Comparison of ENCODE assay signal across 32 cellular contexts in the genomic region with DNA sequence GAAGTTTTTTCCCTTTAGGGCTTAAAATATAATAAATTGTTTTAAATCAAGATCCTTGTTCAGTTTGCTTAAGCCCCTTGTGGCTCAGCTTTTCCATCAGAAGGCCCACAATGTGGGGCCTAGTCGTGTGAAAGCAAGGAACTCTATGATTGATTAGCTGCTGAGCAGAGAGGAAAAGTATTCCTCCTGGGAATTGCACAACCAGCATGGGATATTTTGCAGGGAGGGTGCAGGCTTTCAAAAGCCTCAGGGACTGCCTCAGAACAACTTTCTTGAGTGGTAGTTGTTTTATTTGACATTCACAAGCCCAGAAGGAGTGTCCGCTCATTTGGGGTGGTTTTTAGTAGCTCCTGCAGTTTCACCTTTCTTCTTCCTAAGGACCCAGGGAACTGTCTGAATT. TPM values are rescaled to one million over a fixed set of nuclear protein-coding genes. Genes with fewer than 3 reads are reported as not detected.
A peak's percentile ranks its signal among the peaks of the same experiment; 100 is the strongest.
DNase-seq lines count a peak whose midpoint lies in the region; ATAC-seq and TF ChIP-seq lines count a peak whose summit lies in the region.
"Had no signal": no experiment of that assay in that cellular context is flagged by ENCODE, and none has a peak within 500 bp of the region (broad histone marks: within the 10 kb centered on the region; RNA-seq: fewer than 3 reads in every experiment).

No MANE protein-coding gene starts in this region.

- TF ChIP-seq CTCF in AG10803 (conservative IDR thresholded peaks at IDR 0.05; ENCODE audit: low read length) (no peak), IMR-90 (conservative IDR thresholded peaks at IDR 0.05; ENCODE audit: low read depth, low read length) (no peak), fibroblast of lung (conservative IDR thresholded peaks at IDR 0.05 in 1 of 2, IDR thresholded peaks at IDR 0.05 in 1 of 2; ENCODE audit: low read depth in 1 of 2, low read length in 2 of 2) (no peak)

- DNase-seq in AG10803 (ENCODE audit: low read depth) = peak; percentile 64
- no peak for DNase-seq in IMR-90
- DNase-seq in fibroblast of lung (ENCODE audit: low read depth in 2 of 2) = peak; percentile 21 to 76
- peak; percentile 51 for DNase-seq in skeletal muscle cell (ENCODE audit: low read depth)
- DNase-seq in activated effector memory CD4-positive, alpha-beta T cell treated with anti-CD3 and anti-CD28 coated beads, Interleukin-2, amount 50 U/mL, for 16 hours = no peak
- DNase-seq in T-helper 2 cell treated with Interferon-gamma antibody and Interleukin-4, amounts not matched to agents 5 μg/mL and 100 μg/mL, for 36 hours (ENCODE audit: low spot score) = no peak
- DNase-seq: activated CD4-positive, alpha-beta T cell treated with anti-CD3 and anti-CD28 coated beads, Interleukin-2, amount 50 U/mL, for 48 hours; activated CD4-positive, CD25-positive, alpha-beta regulatory T cell treated with anti-CD3 and anti-CD28 coated beads, Interleukin-2, amount 50 U/mL, for 72 hours; activated naive CD4-positive, alpha-beta T cell; activated T-cell treated with anti-CD3 and anti-CD28 coated beads, Interleukin-2, amount 50 U/mL, for 48 hours; amniotic stem cell; BE2C; CD8-positive, alpha-beta memory T cell; DMS 273 treated with DMSO at 0.1 percent for 48 hours; head of caudate nucleus; left ventricle myocardium superior; midbrain; MM.1S; naive thymus-derived CD4-positive, alpha-beta T cell; NCI-H1105 treated with DMSO at 0.1 percent for 48 hours; NCI-H2029; NCI-H526 treated with DMSO at 0.1 percent for 48 hours; PC-9; T-helper 17 cell had no signal

- no peak overlapping the region for H3K14ac ChIP-seq in IMR-90 (replicated peaks; ENCODE audit: low read depth, low read length)

- H3K4me3 ChIP-seq in AG10803 (ENCODE audit: low read length) = no peak overlapping the region
- H3K4me3 ChIP-seq in IMR-90 (ENCODE audit: insufficient read depth, low read depth, low read length) = no peak overlapping the region
- H3K4me3 ChIP-seq in fibroblast of lung (replicated peaks in 1 of 4; ENCODE audit: control extremely low read depth in 1 of 4, insufficient read depth in 1 of 4, low read depth in 3 of 4, low read length in 4 of 4) = no peak overlapping the region
- no peak overlapping the region for H3K4me3 ChIP-seq in skeletal muscle cell (ENCODE audit: low read depth, low read length)
- H3K4me3 ChIP-seq: GM12878, PC-9 had no signal

- no peak overlapping the region for H3K23ac ChIP-seq in IMR-90 (ENCODE audit: low read depth, low read length)

- no peak overlapping the region for H4K91ac ChIP-seq in IMR-90 (ENCODE audit: insufficient read depth, low read depth, low read length)

- no peak overlapping the region for H3K4me3 Mint-ChIP-seq in T-helper 2 cell treated with Interferon-gamma antibody and Interleukin-4, amounts not matched to agents 5 μg/mL and 100 μg/mL, for 36 hours
- H3K4me3 Mint-ChIP-seq: CD8-positive, alpha-beta memory T cell; naive thymus-derived CD4-positive, alpha-beta T cell; stimulated activated effector memory CD8-positive, alpha-beta T cell treated with anti-CD3 and anti-CD28 coated beads, Interleukin-12 subunit alpha, Interleukin-12 subunit beta, amount 100 ng/mL, for 72 hours; T-helper 17 cell had no signal

- H3K4me1 Mint-ChIP-seq in T-helper 2 cell treated with Interferon-gamma antibody and Interleukin-4, amounts not matched to agents 5 μg/mL and 100 μg/mL, for 36 hours (ENCODE audit: low read depth) = no peaks in the 10 kb centered on the region
- H3K4me1 Mint-ChIP-seq: CD8-positive, alpha-beta memory T cell; naive thymus-derived CD4-positive, alpha-beta T cell; stimulated activated effector memory CD8-positive, alpha-beta T cell treated with anti-CD3 and anti-CD28 coated beads, Interleukin-12 subunit alpha, Interleukin-12 subunit beta, amount 100 ng/mL, for 72 hours had no signal

- H3K4me1 ChIP-seq in IMR-90 (ENCODE audit: control insufficient read depth, insufficient read depth, low read length) (no peaks in the 10 kb centered on the region), fibroblast of lung (ENCODE audit: control insufficient read depth, extremely low read depth, insufficient read depth, low read length) (no peaks in the 10 kb centered on the region)
- H3K4me1 ChIP-seq: BE2C had no signal

- no peak overlapping the region for H2AK5ac ChIP-seq in IMR-90 (ENCODE audit: low read depth, low read length)

- H4K8ac ChIP-seq in IMR-90 (ENCODE audit: low read depth in 2 of 2, low read length in 2 of 2) = no peak overlapping the region

- no peaks in the 10 kb centered on the region for H3K9me3 Mint-ChIP-seq in T-helper 2 cell treated with Interferon-gamma antibody and Interleukin-4, amounts not matched to agents 5 μg/mL and 100 μg/mL, for 36 hours
- H3K9me3 Mint-ChIP-seq: CD8-positive, alpha-beta memory T cell; naive thymus-derived CD4-positive, alpha-beta T cell; stimulated activated effector memory CD8-positive, alpha-beta T cell treated with anti-CD3 and anti-CD28 coated beads, Interleukin-12 subunit alpha, Interleukin-12 subunit beta, amount 100 ng/mL, for 72 hours had no signal

- no peak overlapping the region for H2BK120ac ChIP-seq in IMR-90 (ENCODE audit: low read depth, low read length)

- WGBS in IMR-90 (ENCODE audit: extremely low coverage in 2 of 2, insufficient read length in 1 of 2), 2 experiments = no CpG with 5 or more reads among the region's 2 CpGs

- no peaks in the 10 kb centered on the region for H3K36me3 Mint-ChIP-seq in T-helper 2 cell treated with Interferon-gamma antibody and Interleukin-4, amounts not matched to agents 5 μg/mL and 100 μg/mL, for 36 hours (ENCODE audit: low read depth)
- H3K36me3 Mint-ChIP-seq: CD8-positive, alpha-beta memory T cell; naive thymus-derived CD4-positive, alpha-beta T cell; stimulated activated effector memory CD8-positive, alpha-beta T cell treated with anti-CD3 and anti-CD28 coated beads, Interleukin-12 subunit alpha, Interleukin-12 subunit beta, amount 100 ng/mL, for 72 hours had no signal

- H3K27me3 ChIP-seq in IMR-90 (ENCODE audit: control insufficient read depth, insufficient read depth, low read length) = no peaks in the 10 kb centered on the region; the same call in none of the 2 replicates
- H3K27me3 ChIP-seq in fibroblast of lung (ENCODE audit: control insufficient read depth, insufficient read depth, low read length) = no peaks in the 10 kb centered on the region

- no peaks in the 10 kb centered on the region for H3K79me2 ChIP-seq in fibroblast of lung (ENCODE audit: control insufficient read depth, insufficient read depth, low read length)

- no peak overlapping the region for H2BK5ac ChIP-seq in IMR-90 (ENCODE audit: low read depth, low read length, poor library complexity, severe bottlenecking)

- no peak overlapping the region for H3K4ac ChIP-seq in IMR-90 (ENCODE audit: low read depth, low read length)

- H3K9me3 ChIP-seq in IMR-90 (ENCODE audit: control insufficient read depth, insufficient read depth, low read length) = no peaks in the 10 kb centered on the region
- no peaks in the 10 kb centered on the region for H3K9me3 ChIP-seq in fibroblast of lung (ENCODE audit: control insufficient read depth, insufficient read depth, low read depth, low read length)
- H3K9me3 ChIP-seq: BE2C had no signal

- no peak overlapping the region for H2AK9ac ChIP-seq in IMR-90 (replicated peaks; ENCODE audit: low read depth, low read length, poor library complexity)

- no peak overlapping the region for H3K56ac ChIP-seq in IMR-90 (ENCODE audit: extremely low read depth, insufficient read depth, low read length)

- H3K79me1 ChIP-seq in IMR-90 (ENCODE audit: low read depth in 1 of 2, low read length in 2 of 2) = no peaks in the 10 kb centered on the region

- H3K27ac ChIP-seq in IMR-90 (ENCODE audit: insufficient read depth, low read length) (no peak overlapping the region), fibroblast of lung (ENCODE audit: insufficient read depth, low read length) (no peak overlapping the region)
- H3K27ac ChIP-seq: KMS-11, PC-9 had no signal

- H2BK15ac ChIP-seq in IMR-90 (ENCODE audit: low read depth, low read length) = no peak overlapping the region

- H3K36me3 ChIP-seq in IMR-90 (ENCODE audit: control insufficient read depth, insufficient read depth, low read length) = no peaks in the 10 kb centered on the region
- H3K36me3 ChIP-seq in fibroblast of lung (ENCODE audit: control insufficient read depth, insufficient read depth, low read length) = no peaks in the 10 kb centered on the region
- H3K36me3 ChIP-seq: BE2C had no signal

- in situ Hi-C loops in IMR-90 (cut with MboI; ENCODE audit: low sequenced_read_pairs) = no loop called here

- intact Hi-C loops in IMR-90 (cut with micrococcal nuclease) = no loop called here

- no peak overlapping the region for H3K4me2 ChIP-seq in IMR-90 (ENCODE audit: low read depth, low read length)
- H3K4me2 ChIP-seq in fibroblast of lung (ENCODE audit: extremely low read depth, insufficient read depth, low read length) = no peak overlapping the region
- H3K4me2 ChIP-seq: KMS-11, PC-9 had no signal

- no peak for ATAC-seq in IMR-90 (ENCODE audit: low read depth)
- ATAC-seq in HG02981 (IDR thresholded peaks at IDR 0.05; ENCODE audit: unreplicated experiment) = no peak
- ATAC-seq: GM12878; left ventricle myocardium superior; naive thymus-derived CD4-positive, alpha-beta T cell; SK-N-SH treated with all-trans-retinoic acid at 6 μM for 48 hours; stimulated activated effector memory CD8-positive, alpha-beta T cell treated with anti-CD3 and anti-CD28 coated beads, Interleukin-12 subunit alpha, Interleukin-12 subunit beta, amount 100 ng/mL, for 72 hours; T-helper 17 cell had no signal

- H4K5ac ChIP-seq in IMR-90 (ENCODE audit: low read depth, low read length) = no peak overlapping the region

- no peaks in the 10 kb centered on the region for H4K20me1 ChIP-seq in IMR-90 (ENCODE audit: insufficient read depth, low read length)
- no peaks in the 10 kb centered on the region for H4K20me1 ChIP-seq in fibroblast of lung (ENCODE audit: control insufficient read depth, extremely low read depth, insufficient read depth, low read length)

- no TSS peak for BruUV-seq in IMR-90 (replicated peaks; lab: Mats Ljungman, UMichigan)

- H3K18ac ChIP-seq in IMR-90 (ENCODE audit: low read depth, low read length) = no peak overlapping the region

- H3K9me1 ChIP-seq in IMR-90 (ENCODE audit: insufficient read depth, low read length) = no peaks in the 10 kb centered on the region

- CTCF ChIA-PET in IMR-90 (lab: Yijun Ruan, JAX) = no interaction called here

- H2AFZ ChIP-seq in IMR-90 (replicated peaks; ENCODE audit: low read length, poor library complexity) (no peak overlapping the region), fibroblast of lung (ENCODE audit: low read length) (no peak overlapping the region)
- H2AFZ ChIP-seq: PC-9 had no signal

- POLR2A ChIA-PET in IMR-90 (lab: Charles Lee; ENCODE audit: unreplicated experiment) = no interaction called here

- H3K27me3 Mint-ChIP-seq in T-helper 2 cell treated with Interferon-gamma antibody and Interleukin-4, amounts not matched to agents 5 μg/mL and 100 μg/mL, for 36 hours (ENCODE audit: low read depth) = no peaks in the 10 kb centered on the region
- H3K27me3 Mint-ChIP-seq: naive thymus-derived CD4-positive, alpha-beta T cell had no signal

- no peak for TF ChIP-seq RAD21 in IMR-90 (IDR thresholded peaks at IDR 0.05; ENCODE audit: low read length)

- H2BK20ac ChIP-seq in IMR-90 (ENCODE audit: low read depth, low read length) = no peak overlapping the region

- H3K27ac Mint-ChIP-seq in T-helper 2 cell treated with Interferon-gamma antibody and Interleukin-4, amounts not matched to agents 5 μg/mL and 100 μg/mL, for 36 hours = no peak overlapping the region
- H3K27ac Mint-ChIP-seq: CD8-positive, alpha-beta memory T cell; naive thymus-derived CD4-positive, alpha-beta T cell; stimulated activated effector memory CD8-positive, alpha-beta T cell treated with anti-CD3 and anti-CD28 coated beads, Interleukin-12 subunit alpha, Interleukin-12 subunit beta, amount 100 ng/mL, for 72 hours; T-helper 17 cell had no signal

- no peak for TF ChIP-seq POLR2A in IMR-90 (IDR thresholded peaks at IDR 0.05; ENCODE audit: low read depth, low read length)

- H3K9ac ChIP-seq in IMR-90 (ENCODE audit: low read depth, low read length) (no peak overlapping the region), fibroblast of lung (ENCODE audit: insufficient read depth, low read length) (no peak overlapping the region)
- H3K9ac ChIP-seq: KMS-11 had no signal

- dilution Hi-C loops in IMR-90 (cut with HindIII; ENCODE audit: low sequenced_read_pairs, unreplicated experiment) = no loop called here

RNA-seq across cellular contexts. Expression of gene TTC23L, which starts 19.8 kb away (rescaled TPM):
- total RNA-seq in IMR-90 (2012; rRNA removed) (under 0.01 TPM in 2 replicates), fibroblast of lung (0.26 and 0.33 TPM in 2 replicates)
- polyA plus RNA-seq in IMR-90 (2012; rRNA removed) (not detected in 2 replicates), fibroblast of lung (0.19 and 0.24 TPM in 2 replicates)
- polyA plus RNA-seq in IMR-90 (2012; cell fraction: cytosol; rRNA removed) = 0.03 TPM in 1 of 2 replicates, not detected in the other
- 0.19 TPM in 1 of 2 replicates, not detected in the other for polyA plus RNA-seq in IMR-90 (2012; cell fraction: nucleus; rRNA removed; ENCODE audit: low replicate concordance)
- 0.22 TPM in 1 of 2 replicates, not detected in the other for polyA plus RNA-seq in fibroblast of lung (2012)
- not detected in 2 replicates for polyA minus RNA-seq in fibroblast of lung (ENCODE audit: low replicate concordance)
- total RNA-seq: H4, left ventricle myocardium superior, skeletal muscle tissue, subcutaneous adipose tissue had no signal
- polyA plus RNA-seq: CD8-positive, alpha-beta memory T cell; GM12878; naive thymus-derived CD4-positive, alpha-beta T cell had no signal

RNA-seq across cellular contexts. Expression of gene RAD1, which starts 56.5 kb away (rescaled TPM):
- total RNA-seq in IMR-90 (2012; rRNA removed) (20.8 and 21.5 TPM in 2 replicates), fibroblast of lung (69.6 and 123 TPM in 2 replicates)
- polyA plus RNA-seq in IMR-90 (2012; rRNA removed) (18.4 and 18.5 TPM in 2 replicates), fibroblast of lung (40.4 and 46.9 TPM in 2 replicates)
- polyA plus RNA-seq in IMR-90 (2012; cell fraction: cytosol; rRNA removed) = 4.2 and 8.4 TPM in 2 replicates
- polyA plus RNA-seq in IMR-90 (2012; cell fraction: nucleus; rRNA removed; ENCODE audit: low replicate concordance) = 12.1 and 21.3 TPM in 2 replicates
- polyA plus RNA-seq in fibroblast of lung (2012) = 41.0 and 41.7 TPM in 2 replicates
- 8.2 and 9.8 TPM in 2 replicates for polyA minus RNA-seq in fibroblast of lung (ENCODE audit: low replicate concordance)

RNA-seq across cellular contexts. Expression of gene BRIX1, which starts 56.7 kb away (rescaled TPM):
- total RNA-seq in IMR-90 (2012; rRNA removed) (15.1 and 53.0 TPM in 2 replicates), fibroblast of lung (40.8 and 46.9 TPM in 2 replicates)
- polyA plus RNA-seq in IMR-90 (2012; rRNA removed) (21.9 and 26.1 TPM in 2 replicates), fibroblast of lung (42.3 and 84.2 TPM in 2 replicates)
- 2.2 and 3.4 TPM in 2 replicates for polyA plus RNA-seq in IMR-90 (2012; cell fraction: cytosol; rRNA removed)
- polyA plus RNA-seq in IMR-90 (2012; cell fraction: nucleus; rRNA removed; ENCODE audit: low replicate concordance) = 1.3 and 7.7 TPM in 2 replicates
- polyA plus RNA-seq in fibroblast of lung (2012) = 28.8 and 57.8 TPM in 2 replicates
- polyA minus RNA-seq in fibroblast of lung (ENCODE audit: low replicate concordance) = 0.43 and 4.4 TPM in 2 replicates

Comparison
In these comparisons a context has a peak if more than half of its experiments do, and no peak if none do; other contexts are left out.
1. DNase-seq: peak in AG10803 (single experiment), fibroblast of lung (2 of 2) and skeletal muscle cell (single experiment); none in IMR-90 (single experiment), activated effector memory CD4-positive, alpha-beta T cell treated with anti-CD3 and anti-CD28 coated beads, Interleukin-2, amount 50 U/mL, for 16 hours (single experiment) and T-helper 2 cell treated with Interferon-gamma antibody and Interleukin-4, amounts not matched to agents 5 μg/mL and 100 μg/mL, for 36 hours (single experiment).